In genomic region chr17:77451271-77451893, GRCh38 we compare ENCODE assay signal across 8 cellular contexts.
DNase-seq lines count a peak whose midpoint lies in the region; TF ChIP-seq lines count a peak whose summit lies in the region.

No MANE protein-coding gene starts in this region.

- H3K36me3 ChIP-seq in suprapubic skin, result no peaks in the 10 kb centered on the region

- peaks cover 82% of the 10 kb centered on the region for H3K4me1 ChIP-seq in suprapubic skin

- DNase-seq in stimulated activated CD4-positive, alpha-beta T cell treated with anti-CD3 and anti-CD28 coated beads, Interleukin-15, amount 100 ng/mL, for 24 hours, result peak; percentile 87
- no peak for DNase-seq in stimulated activated CD4-positive, alpha-beta T cell treated with anti-CD3 and anti-CD28 coated beads, Interleukin-12 subunit alpha, Interleukin-12 subunit beta, amount 100 ng/mL, for 4 hours
- DNase-seq in NCI-H2171 treated with DMSO at 0.1 percent for 48 hours (lab: John Stamatoyannopoulos, UW) (peak; percentile 64), epithelial cell of prostate (ENCODE audit: low read depth, low spot score) (no peak), middle frontal gyrus (ENCODE audit: extremely low spot score, low spot score) (peak; percentile 70), suprapubic skin (ENCODE audit: low spot score in 2 of 2) (no peak), DMS153 treated with DMSO at 0.1 percent for 48 hours (lab: John Stamatoyannopoulos, UW; ENCODE audit: unreplicated experiment) (no peak)
- peak; percentile 87 for DNase-seq in activated CD8-positive, alpha-beta memory T cell treated with anti-CD3 and anti-CD28 coated beads, Interleukin-2, amount 50 U/mL, for 48 hours

- TF ChIP-seq CTCF in suprapubic skin (IDR thresholded peaks at IDR 0.05), result no peak

- TF ChIP-seq POLR2A in suprapubic skin (IDR thresholded peaks at IDR 0.05), result no peak

- no peak for TF ChIP-seq EP300 in suprapubic skin (IDR thresholded peaks at IDR 0.05)

- H3K4me3 ChIP-seq in suprapubic skin, result peak overlapping the region; percentile 58

- H3K27ac ChIP-seq in epithelial cell of prostate (peak overlapping the region; percentile 79), suprapubic skin (peak overlapping the region; percentile 92)

- no peaks in the 10 kb centered on the region for H3K9me3 ChIP-seq in suprapubic skin

- H3K27me3 ChIP-seq in suprapubic skin, result no peaks in the 10 kb centered on the region

- WGBS in suprapubic skin, result 2% methylated on average over 34 of the region's 42 CpGs

Comparison
In these comparisons a context has a peak if more than half of its experiments do, and no peak if none do; other contexts are left out.
1. DNase-seq: peak in stimulated activated CD4-positive, alpha-beta T cell treated with anti-CD3 and anti-CD28 coated beads, Interleukin-15, amount 100 ng/mL, for 24 hours (single experiment), NCI-H2171 treated with DMSO at 0.1 percent for 48 hours (single experiment), activated CD8-positive, alpha-beta memory T cell treated with anti-CD3 and anti-CD28 coated beads, Interleukin-2, amount 50 U/mL, for 48 hours (single experiment) and middle frontal gyrus (single experiment); none in stimulated activated CD4-positive, alpha-beta T cell treated with anti-CD3 and anti-CD28 coated beads, Interleukin-12 subunit alpha, Interleukin-12 subunit beta, amount 100 ng/mL, for 4 hours (single experiment), epithelial cell of prostate (single experiment), suprapubic skin (0 of 2) and DMS153 treated with DMSO at 0.1 percent for 48 hours (single experiment).